12 cellular contexts compared by ENCODE assay signal in the genomic region with DNA sequence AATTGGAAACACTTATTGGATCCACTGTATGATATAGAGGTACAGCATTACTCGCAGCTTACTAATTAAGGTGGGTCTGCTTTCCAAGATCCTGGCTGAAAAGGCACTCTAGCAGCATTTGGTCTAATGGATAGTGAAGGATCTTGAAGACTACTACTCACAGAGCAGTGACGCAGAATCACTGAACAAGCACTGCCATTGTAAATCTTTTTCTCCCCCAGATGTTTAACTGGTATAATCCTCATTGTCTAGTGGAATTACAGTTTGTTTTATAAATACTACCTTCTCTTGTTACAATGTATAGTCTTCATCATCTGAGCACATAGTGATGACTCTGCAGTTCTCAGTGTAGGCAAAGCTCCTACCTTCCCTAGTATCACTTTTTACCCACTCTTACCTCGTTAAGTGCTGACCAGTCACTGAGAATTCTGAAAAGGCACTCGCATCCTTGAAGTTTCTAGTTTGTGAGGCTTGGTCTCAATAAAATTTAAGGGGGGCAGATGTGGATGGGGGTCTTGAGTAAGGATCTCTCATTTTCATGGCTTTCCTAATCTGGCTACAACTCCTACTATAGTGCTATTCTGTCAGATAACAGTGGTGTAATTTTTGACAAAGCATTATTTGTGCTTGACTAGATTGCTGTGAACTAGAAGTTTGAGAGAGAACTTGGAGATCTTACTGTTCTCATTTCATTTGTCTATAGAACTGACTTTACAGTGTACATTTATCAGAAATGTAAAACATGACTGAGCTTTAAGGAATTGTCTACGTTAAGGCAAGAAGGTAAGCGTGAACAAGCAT. TPM values are rescaled to one million over a fixed set of nuclear protein-coding genes. Genes with fewer than 3 reads are reported as not detected.
DNase-seq lines count a peak whose midpoint lies in the region; ATAC-seq, FAIRE-seq and TF ChIP-seq lines count a peak whose summit lies in the region.
"Had no signal": no experiment of that assay in that cellular context is flagged by ENCODE, and none has a peak within 500 bp of the region (broad histone marks: within the 10 kb centered on the region; RNA-seq: fewer than 3 reads in every experiment).

No MANE protein-coding gene starts in this region.

- H3K36me3 Mint-ChIP-seq in activated T-cell treated with anti-CD3 and anti-CD28 coated beads, Interleukin-2, amount 50 U/mL, for 72 hours (ENCODE audit: insufficient read depth in 2 of 2): peaks cover 2 to 6% of the 10 kb centered on the region in 2 donors

- H3K4me1 ChIP-seq in RWPE2 (ENCODE audit: insufficient read depth, poor library complexity, severe bottlenecking): peaks cover 36% of the 10 kb centered on the region
- peaks cover 16% of the 10 kb centered on the region for H3K4me1 ChIP-seq in foreskin keratinocyte

- H3K36me3 ChIP-seq in RWPE2 (ENCODE audit: low read depth): peaks cover 74% of the 10 kb centered on the region
- H3K36me3 ChIP-seq: pancreas had no signal

- no peak for TF ChIP-seq POLR2A in GM12892 (IDR thresholded peaks at IDR 0.05; ENCODE audit: low read depth, low read length)

- H3K27ac ChIP-seq in RWPE2 (ENCODE audit: poor library complexity, severe bottlenecking): peak overlapping the region; percentile 48
- H3K27ac ChIP-seq in foreskin keratinocyte: peak overlapping the region; percentile 29
- H3K27ac ChIP-seq: pancreas, upper lobe of left lung had no signal

- DNase-seq in activated T-cell treated with anti-CD3 and anti-CD28 coated beads, Interleukin-2, amount 50 U/mL, for 72 hours: no peak
- DNase-seq in activated T-cell treated with anti-CD3 and anti-CD28 coated beads for 4 hours: no peak
- no peak for DNase-seq in RWPE2 (ENCODE audit: low spot score)
- peak; percentile 42 to 52 for DNase-seq in foreskin keratinocyte
- DNase-seq in superior temporal gyrus (ENCODE audit: extremely low spot score): peak; percentile 76
- no peak for DNase-seq in NCI-H2196 (lab: John Stamatoyannopoulos, UW; ENCODE audit: unreplicated experiment)
- DNase-seq in middle frontal gyrus (ENCODE audit: extremely low spot score, low spot score): no peak
- no peak for DNase-seq in GM12892 (ENCODE audit: insufficient read length)
- DNase-seq: dermis blood vessel endothelial cell, NCI-H446, pancreas, upper lobe of left lung had no signal

- H3K4me3 ChIP-seq in RWPE2 (ENCODE audit: severe bottlenecking): no peak overlapping the region
- H3K4me3 ChIP-seq: pancreas, upper lobe of left lung had no signal

- peak overlapping the region; percentile 69 for H3K27ac Mint-ChIP-seq in activated T-cell treated with anti-CD3 and anti-CD28 coated beads, Interleukin-2, amount 50 U/mL, for 72 hours

- H3K4me1 Mint-ChIP-seq in activated T-cell treated with anti-CD3 and anti-CD28 coated beads, Interleukin-2, amount 50 U/mL, for 72 hours (ENCODE audit: low read depth): peaks cover 72% of the 10 kb centered on the region

- H3K4me3 Mint-ChIP-seq in activated T-cell treated with anti-CD3 and anti-CD28 coated beads, Interleukin-2, amount 50 U/mL, for 72 hours: no peak overlapping the region

- no peaks in the 10 kb centered on the region for H3K9me3 ChIP-seq in RWPE2 (ENCODE audit: severe bottlenecking)
- H3K9me3 ChIP-seq: pancreas, upper lobe of left lung had no signal

- ATAC-seq in activated T-cell treated with anti-CD3 and anti-CD28 coated beads, Interleukin-2, amount 50 U/mL, for 72 hours (replicated peaks in 1 of 2): no peak
- peak; percentile 81 for ATAC-seq in RWPE2 (ENCODE audit: low read depth)
- ATAC-seq in foreskin keratinocyte: peak; percentile 74

- H3K27me3 ChIP-seq in RWPE2 (ENCODE audit: insufficient read depth, poor library complexity, severe bottlenecking) (no peaks in the 10 kb centered on the region), foreskin keratinocyte (no peaks in the 10 kb centered on the region)
- H3K27me3 ChIP-seq: pancreas, upper lobe of left lung had no signal

- TF ChIP-seq CTCF in RWPE2 (IDR thresholded peaks at IDR 0.05; ENCODE audit: poor library complexity, severe bottlenecking) (no peak), foreskin keratinocyte (conservative IDR thresholded peaks at IDR 0.05) (no peak)

- FAIRE-seq in GM12892 (lab: Jason Lieb, UNC): no peak
- FAIRE-seq: pancreas had no signal

- H3K9me3 Mint-ChIP-seq in activated T-cell treated with anti-CD3 and anti-CD28 coated beads, Interleukin-2, amount 50 U/mL, for 72 hours: no peaks in the 10 kb centered on the region

- H3K27me3 Mint-ChIP-seq in activated T-cell treated with anti-CD3 and anti-CD28 coated beads, Interleukin-2, amount 50 U/mL, for 72 hours (ENCODE audit: low read depth): no peaks in the 10 kb centered on the region

RNA-seq across cellular contexts. Expression of a gene that starts 23.2 kb away (rescaled TPM):
- total RNA-seq in activated T-cell treated with anti-CD3 and anti-CD28 coated beads, Interleukin-2, amount 50 U/mL, for 72 hours: 10 to 100 TPM; 21.7 to 22.8 TPM
- total RNA-seq in foreskin keratinocyte: 76.6 and 78.2 TPM in 2 replicates
- 16.6 and 19.8 TPM in 2 replicates for polyA plus RNA-seq in foreskin keratinocyte
- polyA plus RNA-seq in GM12892 (2012; ENCODE audit: missing spikeins): 48.3 TPM

Comparison
In these comparisons a context has a peak if more than half of its experiments do, and no peak if none do; other contexts are left out.
1. ATAC-seq: peak in RWPE2 (single experiment) and foreskin keratinocyte (single experiment); none in activated T-cell treated with anti-CD3 and anti-CD28 coated beads, Interleukin-2, amount 50 U/mL, for 72 hours (0 of 2).
2. DNase-seq: peak in foreskin keratinocyte (2 of 2) and superior temporal gyrus (single experiment); none in activated T-cell treated with anti-CD3 and anti-CD28 coated beads, Interleukin-2, amount 50 U/mL, for 72 hours (0 of 2), activated T-cell treated with anti-CD3 and anti-CD28 coated beads for 4 hours (single experiment), RWPE2 (single experiment), NCI-H2196 (single experiment), middle frontal gyrus (single experiment) and GM12892 (single experiment).